22 cellular contexts compared by ENCODE assay signal in the genomic region with DNA sequence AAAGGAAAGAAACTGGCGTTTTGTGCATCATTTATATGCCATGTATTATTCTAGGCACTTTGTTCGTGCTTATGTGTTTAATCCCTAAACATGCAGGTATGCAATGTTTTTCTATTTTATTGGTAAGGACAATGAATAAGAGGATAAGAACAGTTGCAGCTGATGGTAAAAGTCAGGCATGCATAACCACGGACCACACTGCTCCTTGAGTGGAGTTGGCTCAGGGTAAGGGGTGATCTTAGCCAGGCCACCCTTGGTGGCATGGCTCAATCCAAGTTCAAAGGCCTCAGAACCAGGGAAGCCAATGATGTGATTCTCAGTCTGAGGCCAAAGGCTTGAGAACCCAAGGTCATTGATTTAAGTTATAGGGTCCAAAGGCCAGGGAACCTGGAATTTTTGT.
"Had no signal": no experiment of that assay in that cellular context is flagged by ENCODE, and none has a peak within 500 bp of the region (broad histone marks: within the 10 kb centered on the region; RNA-seq: fewer than 3 reads in every experiment).

No MANE protein-coding gene starts in this region.

- H3K27ac Mint-ChIP-seq: activated B cell treated with CpG ODN at 0.5 μM for 24 hours; activated CD8-positive, alpha-beta T cell treated with anti-CD3 and anti-CD28 coated beads for 36 hours; activated naive CD4-positive, alpha-beta T cell treated with anti-CD3 and anti-CD28 coated beads, Interleukin-2, amount 50 U/mL, for 24 hours; dendritic cell treated with granulocyte-macrophage colony-stimulating factor and Interleukin-4, amounts not matched to agents 40 ng/mL and 50 ng/mL, for 4 days; immature natural killer cell; naive thymus-derived CD4-positive, alpha-beta T cell had no signal

- H3K27ac ChIP-seq: brain microvascular endothelial cell, foreskin keratinocyte, parathyroid adenoma, skin epidermis, suprapubic skin had no signal

- H3K9me3 Mint-ChIP-seq: activated B cell treated with CpG ODN at 0.5 μM for 24 hours had no signal

- ATAC-seq: activated CD8-positive, alpha-beta T cell treated with anti-CD3 and anti-CD28 coated beads for 36 hours; activated T-cell treated with anti-CD3 and anti-CD28 coated beads, Interleukin-2, amount 50 U/mL, for 4 hours; foreskin keratinocyte; naive thymus-derived CD4-positive, alpha-beta T cell had no signal

- H3K9ac ChIP-seq: parathyroid adenoma had no signal

- H3K36me3 ChIP-seq: brain microvascular endothelial cell, suprapubic skin had no signal

- H3K9me3 ChIP-seq: suprapubic skin had no signal

- H2AFZ ChIP-seq: parathyroid adenoma had no signal

- H3K79me2 ChIP-seq: parathyroid adenoma had no signal

- DNase-seq: activated B cell treated with CpG ODN at 0.5 μM for 24 hours; activated CD4-positive, alpha-beta T cell treated with anti-CD3 and anti-CD28 coated beads for 48 hours; activated CD8-positive, alpha-beta T cell treated with anti-CD3 and anti-CD28 coated beads for 36 hours; activated effector memory CD4-positive, alpha-beta T cell treated with Interleukin-2 at 50 U/mL for 16 hours; activated T-cell treated with anti-CD3 and anti-CD28 coated beads, Interleukin-2, amount 50 U/mL, for 4 hours; amygdala; brain microvascular endothelial cell; effector memory CD4-positive, alpha-beta T cell; foreskin keratinocyte; immature natural killer cell; naive thymus-derived CD4-positive, alpha-beta T cell; stimulated activated CD4-positive, alpha-beta T cell treated with anti-CD3 and anti-CD28 coated beads, Interleukin-4, amount 100 ng/mL, for 4 hours; stimulated activated CD8-positive, alpha-beta memory T cell treated with anti-CD3 and anti-CD28 coated beads, Interleukin-4, amount 100 ng/mL, for 48 hours; stimulated activated naive CD4-positive, alpha-beta T cell treated with Interleukin-2 at 50 U/mL for 16 hours; SW 1271; trophoblast cell had no signal

- H3K4me3 ChIP-seq: skin epidermis, suprapubic skin had no signal

- H3K4me3 Mint-ChIP-seq: activated B cell treated with CpG ODN at 0.5 μM for 24 hours; activated CD8-positive, alpha-beta T cell treated with anti-CD3 and anti-CD28 coated beads for 36 hours; activated naive CD4-positive, alpha-beta T cell treated with anti-CD3 and anti-CD28 coated beads, Interleukin-2, amount 50 U/mL, for 24 hours; activated T-cell treated with anti-CD3 and anti-CD28 coated beads, Interleukin-2, amount 50 U/mL, for 4 hours; central memory CD8-positive, alpha-beta T cell; dendritic cell treated with granulocyte-macrophage colony-stimulating factor and Interleukin-4, amounts not matched to agents 40 ng/mL and 50 ng/mL, for 4 days; immature natural killer cell; naive thymus-derived CD4-positive, alpha-beta T cell had no signal

- H3K27me3 Mint-ChIP-seq: activated B cell treated with CpG ODN at 0.5 μM for 24 hours; activated CD8-positive, alpha-beta T cell treated with anti-CD3 and anti-CD28 coated beads for 36 hours; activated naive CD4-positive, alpha-beta T cell treated with anti-CD3 and anti-CD28 coated beads, Interleukin-2, amount 50 U/mL, for 24 hours; central memory CD8-positive, alpha-beta T cell; dendritic cell treated with granulocyte-macrophage colony-stimulating factor and Interleukin-4, amounts not matched to agents 40 ng/mL and 50 ng/mL, for 4 days; naive thymus-derived CD4-positive, alpha-beta T cell had no signal

- H3K4me1 Mint-ChIP-seq: activated B cell treated with CpG ODN at 0.5 μM for 24 hours; activated naive CD4-positive, alpha-beta T cell treated with anti-CD3 and anti-CD28 coated beads, Interleukin-2, amount 50 U/mL, for 24 hours; central memory CD8-positive, alpha-beta T cell; immature natural killer cell had no signal

- H3K36me3 Mint-ChIP-seq: activated naive CD4-positive, alpha-beta T cell treated with anti-CD3 and anti-CD28 coated beads, Interleukin-2, amount 50 U/mL, for 24 hours; immature natural killer cell; naive thymus-derived CD4-positive, alpha-beta T cell had no signal

- H3K27me3 ChIP-seq: brain microvascular endothelial cell, foreskin keratinocyte, suprapubic skin had no signal

- H3K4me1 ChIP-seq: foreskin keratinocyte, parathyroid adenoma, suprapubic skin had no signal
